ENCODE assay signal across 8 cellular contexts in the genomic region with DNA sequence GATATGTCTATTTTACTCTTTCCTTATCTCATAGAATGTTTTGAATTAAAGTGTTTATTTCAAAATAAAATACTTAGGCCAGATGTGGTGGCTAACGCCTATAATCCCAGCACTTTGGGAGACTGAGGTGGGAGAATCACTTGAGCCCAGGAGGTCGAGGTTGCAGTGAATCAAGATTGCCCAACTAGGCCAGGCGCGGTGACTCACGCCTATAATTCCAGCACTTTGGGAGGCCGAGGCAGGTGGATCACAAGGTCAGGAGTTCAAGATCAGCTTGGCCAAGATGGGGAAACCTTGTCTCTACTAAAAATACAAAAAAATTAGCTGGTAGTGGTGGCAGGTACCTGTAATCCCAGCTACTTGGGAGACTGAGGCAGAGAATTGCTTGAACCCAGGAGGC. TPM values are rescaled to one million over a fixed set of nuclear protein-coding genes. Genes with fewer than 3 reads are reported as not detected.
"Had no signal": no experiment of that assay in that cellular context is flagged by ENCODE, and none has a peak within 500 bp of the region (broad histone marks: within the 10 kb centered on the region; RNA-seq: fewer than 3 reads in every experiment).

No MANE protein-coding gene starts in this region.

RNA-seq across cellular contexts. Expression of a gene that starts 2.1 kb away (rescaled TPM):
- total RNA-seq: endothelial cell of umbilical vein, esophagus mucosa, gastrocnemius medialis, glomerular endothelial cell, lower leg skin, lower lobe of right lung, lung microvascular endothelial cell had no signal
- polyA plus RNA-seq: endothelial cell of umbilical vein, heart right ventricle had no signal

RNA-seq across cellular contexts. Expression of a gene that starts 52.0 kb away (rescaled TPM):
- total RNA-seq: endothelial cell of umbilical vein, glomerular endothelial cell, lung microvascular endothelial cell had no signal
- polyA plus RNA-seq: endothelial cell of umbilical vein had no signal
